ENCODE assay signal across 1 cellular context in the genomic region with DNA sequence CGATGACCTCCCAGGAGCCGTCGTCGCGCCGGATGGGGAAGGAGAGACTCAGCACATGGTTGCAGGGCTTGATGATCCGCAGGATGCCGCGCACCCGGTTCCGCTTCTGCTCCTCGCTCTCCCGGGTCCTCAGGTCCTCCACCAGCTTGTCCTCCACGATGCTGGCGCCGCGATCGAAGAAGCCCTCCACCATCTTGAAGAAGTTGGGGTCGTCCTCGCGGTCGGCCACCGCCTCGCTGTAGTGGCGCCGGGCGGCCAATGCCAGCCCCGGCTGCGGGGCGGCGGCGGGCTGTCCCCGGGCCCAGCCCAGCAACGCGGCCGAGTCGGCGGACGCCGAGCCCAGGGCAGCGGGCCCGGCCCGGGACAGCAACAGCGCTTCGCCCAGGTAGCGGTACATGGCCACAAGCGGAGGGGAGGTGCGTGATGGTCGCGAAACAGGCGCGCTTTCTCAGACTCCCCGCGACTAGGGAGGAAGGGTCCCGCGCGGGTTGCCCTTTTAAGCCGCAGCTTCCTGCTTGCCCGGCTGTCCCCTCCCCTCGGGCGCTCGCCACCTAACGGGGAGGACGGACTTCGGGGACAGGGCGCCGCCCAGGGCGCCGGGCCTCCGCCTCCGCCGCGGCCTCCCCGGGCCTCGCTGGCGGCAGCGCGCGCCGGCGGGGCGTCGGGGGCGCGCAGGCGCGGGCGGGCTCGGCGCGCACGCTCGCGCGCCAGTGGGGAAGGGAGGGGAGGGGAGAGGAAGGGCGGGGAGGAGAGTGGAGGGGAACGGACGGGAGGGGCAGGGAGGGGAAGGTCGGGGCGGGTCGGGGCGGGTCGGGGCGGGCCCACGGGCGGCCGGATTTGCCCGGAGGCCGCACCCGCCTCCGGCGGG.
A peak's percentile ranks its signal among the peaks of the same experiment; 100 is the strongest.
TF ChIP-seq lines count a peak whose summit lies in the region.

A gene (minus strand): TSS at position 471 of the 868 bp plus-strand sequence. CDS start 74 bp downstream, at position 397.
A gene with protein sequence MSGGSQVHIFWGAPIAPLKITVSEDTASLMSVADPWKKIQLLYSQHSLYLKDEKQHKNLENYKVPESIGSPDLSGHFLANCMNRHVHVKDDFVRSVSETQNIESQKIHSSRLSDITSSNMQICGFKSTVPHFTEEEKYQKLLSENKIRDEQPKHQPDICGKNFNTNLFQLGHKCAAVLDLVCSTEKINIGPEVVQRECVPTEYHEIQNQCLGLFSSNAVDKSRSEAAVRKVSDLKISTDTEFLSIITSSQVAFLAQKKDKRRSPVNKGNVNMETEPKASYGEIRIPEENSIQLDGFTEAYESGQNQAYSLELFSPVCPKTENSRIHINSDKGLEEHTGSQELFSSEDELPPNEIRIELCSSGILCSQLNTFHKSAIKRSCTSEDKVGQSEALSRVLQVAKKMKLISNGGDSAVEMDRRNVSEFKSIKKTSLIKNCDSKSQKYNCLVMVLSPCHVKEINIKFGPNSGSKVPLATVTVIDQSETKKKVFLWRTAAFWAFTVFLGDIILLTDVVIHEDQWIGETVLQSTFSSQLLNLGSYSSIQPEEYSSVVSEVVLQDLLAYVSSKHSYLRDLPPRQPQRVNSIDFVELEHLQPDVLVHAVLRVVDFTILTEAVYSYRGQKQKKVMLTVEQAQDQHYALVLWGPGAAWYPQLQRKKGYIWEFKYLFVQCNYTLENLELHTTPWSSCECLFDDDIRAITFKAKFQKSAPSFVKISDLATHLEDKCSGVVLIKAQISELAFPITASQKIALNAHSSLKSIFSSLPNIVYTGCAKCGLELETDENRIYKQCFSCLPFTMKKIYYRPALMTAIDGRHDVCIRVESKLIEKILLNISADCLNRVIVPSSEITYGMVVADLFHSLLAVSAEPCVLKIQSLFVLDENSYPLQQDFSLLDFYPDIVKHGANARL (plus strand): TSS at position 834 of the 868 bp plus-strand sequence. CDS start 56,149 bp downstream, outside the sequence.

TF ChIP-seq in K562, 482 proteins besides CTCF, POLR2A, EP300 and RAD21 (continued from another document and continues in another):
- TF ChIP-seq, protein P1, sequence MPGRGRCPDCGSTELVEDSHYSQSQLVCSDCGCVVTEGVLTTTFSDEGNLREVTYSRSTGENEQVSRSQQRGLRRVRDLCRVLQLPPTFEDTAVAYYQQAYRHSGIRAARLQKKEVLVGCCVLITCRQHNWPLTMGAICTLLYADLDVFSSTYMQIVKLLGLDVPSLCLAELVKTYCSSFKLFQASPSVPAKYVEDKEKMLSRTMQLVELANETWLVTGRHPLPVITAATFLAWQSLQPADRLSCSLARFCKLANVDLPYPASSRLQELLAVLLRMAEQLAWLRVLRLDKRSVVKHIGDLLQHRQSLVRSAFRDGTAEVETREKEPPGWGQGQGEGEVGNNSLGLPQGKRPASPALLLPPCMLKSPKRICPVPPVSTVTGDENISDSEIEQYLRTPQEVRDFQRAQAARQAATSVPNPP (IDR thresholded peaks at IDR 0.05; ENCODE audit: borderline replicate concordance, insufficient read depth, insufficient read length): no peak
- TF ChIP-seq, protein P2, sequence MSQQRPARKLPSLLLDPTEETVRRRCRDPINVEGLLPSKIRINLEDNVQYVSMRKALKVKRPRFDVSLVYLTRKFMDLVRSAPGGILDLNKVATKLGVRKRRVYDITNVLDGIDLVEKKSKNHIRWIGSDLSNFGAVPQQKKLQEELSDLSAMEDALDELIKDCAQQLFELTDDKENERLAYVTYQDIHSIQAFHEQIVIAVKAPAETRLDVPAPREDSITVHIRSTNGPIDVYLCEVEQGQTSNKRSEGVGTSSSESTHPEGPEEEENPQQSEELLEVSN (IDR thresholded peaks at IDR 0.05; ENCODE audit: borderline replicate concordance in 1 of 2, extremely low read depth in 1 of 2, insufficient read depth in 1 of 2, insufficient read length in 1 of 2, low read depth in 1 of 2, low read length in 1 of 2, poor library complexity in 1 of 2, severe bottlenecking in 1 of 2): peak; percentile 3 to 31
- no peak for TF ChIP-seq XRCC5 (IDR thresholded peaks at IDR 0.05; ENCODE audit: low read depth, low read length)
- peak; percentile 57 for TF ChIP-seq CCNT2 (IDR thresholded peaks at IDR 0.05; ENCODE audit: borderline replicate concordance, extremely low read depth, insufficient read length, low read depth, low read length)
- TF ChIP-seq, protein P3, sequence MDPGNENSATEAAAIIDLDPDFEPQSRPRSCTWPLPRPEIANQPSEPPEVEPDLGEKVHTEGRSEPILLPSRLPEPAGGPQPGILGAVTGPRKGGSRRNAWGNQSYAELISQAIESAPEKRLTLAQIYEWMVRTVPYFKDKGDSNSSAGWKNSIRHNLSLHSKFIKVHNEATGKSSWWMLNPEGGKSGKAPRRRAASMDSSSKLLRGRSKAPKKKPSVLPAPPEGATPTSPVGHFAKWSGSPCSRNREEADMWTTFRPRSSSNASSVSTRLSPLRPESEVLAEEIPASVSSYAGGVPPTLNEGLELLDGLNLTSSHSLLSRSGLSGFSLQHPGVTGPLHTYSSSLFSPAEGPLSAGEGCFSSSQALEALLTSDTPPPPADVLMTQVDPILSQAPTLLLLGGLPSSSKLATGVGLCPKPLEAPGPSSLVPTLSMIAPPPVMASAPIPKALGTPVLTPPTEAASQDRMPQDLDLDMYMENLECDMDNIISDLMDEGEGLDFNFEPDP (CRISPR knock-in tag; IDR thresholded peaks at IDR 0.05): no peak
- TF ChIP-seq ZNF253 (CRISPR knock-in tag; conservative IDR thresholded peaks at IDR 0.05): no peak
- TF ChIP-seq PURB (CRISPR knock-in tag; IDR thresholded peaks at IDR 0.05; ENCODE audit: low read depth): no peak
- peak in 2 of 3 experiments; percentile 37 to 49 for TF ChIP-seq YY1 (IDR thresholded peaks at IDR 0.05; ENCODE audit: borderline replicate concordance in 1 of 3, control insufficient read depth in 1 of 3, extremely low read depth in 1 of 3, insufficient read depth in 3 of 3, insufficient read length in 1 of 3, insufficient replicate concordance in 2 of 3, low read depth in 1 of 3, low read length in 2 of 3)
- TF ChIP-seq ZNF133 (CRISPR knock-in tag; IDR thresholded peaks at IDR 0.05): no peak
- no peak for TF ChIP-seq PCBP1 (IDR thresholded peaks at IDR 0.05; ENCODE audit: low read depth, low read length, poor library complexity, severe bottlenecking)
- peak; percentile 92 for TF ChIP-seq L3MBTL2 (IDR thresholded peaks at IDR 0.05)
- TF ChIP-seq BRD9 (IDR thresholded peaks at IDR 0.05; ENCODE audit: low read depth, partially characterized antibody): no peak
- TF ChIP-seq ZSCAN32 (CRISPR knock-in tag; IDR thresholded peaks at IDR 0.05): no peak
- TF ChIP-seq, protein P4, sequence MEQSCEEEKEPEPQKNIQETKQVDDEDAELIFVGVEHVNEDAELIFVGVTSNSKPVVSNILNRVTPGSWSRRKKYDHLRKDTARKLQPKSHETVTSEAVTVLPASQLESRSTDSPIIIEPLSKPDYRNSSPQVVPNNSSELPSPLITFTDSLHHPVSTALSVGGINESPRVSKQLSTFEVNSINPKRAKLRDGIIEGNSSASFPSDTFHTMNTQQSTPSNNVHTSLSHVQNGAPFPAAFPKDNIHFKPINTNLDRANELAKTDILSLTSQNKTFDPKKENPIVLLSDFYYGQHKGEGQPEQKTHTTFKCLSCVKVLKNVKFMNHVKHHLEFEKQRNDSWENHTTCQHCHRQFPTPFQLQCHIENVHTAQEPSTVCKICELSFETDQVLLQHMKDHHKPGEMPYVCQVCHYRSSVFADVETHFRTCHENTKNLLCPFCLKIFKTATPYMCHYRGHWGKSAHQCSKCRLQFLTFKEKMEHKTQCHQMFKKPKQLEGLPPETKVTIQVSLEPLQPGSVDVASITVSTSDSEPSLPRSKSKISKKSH (CRISPR knock-in tag; IDR thresholded peaks at IDR 0.05): no peak
- TF ChIP-seq, protein P5, sequence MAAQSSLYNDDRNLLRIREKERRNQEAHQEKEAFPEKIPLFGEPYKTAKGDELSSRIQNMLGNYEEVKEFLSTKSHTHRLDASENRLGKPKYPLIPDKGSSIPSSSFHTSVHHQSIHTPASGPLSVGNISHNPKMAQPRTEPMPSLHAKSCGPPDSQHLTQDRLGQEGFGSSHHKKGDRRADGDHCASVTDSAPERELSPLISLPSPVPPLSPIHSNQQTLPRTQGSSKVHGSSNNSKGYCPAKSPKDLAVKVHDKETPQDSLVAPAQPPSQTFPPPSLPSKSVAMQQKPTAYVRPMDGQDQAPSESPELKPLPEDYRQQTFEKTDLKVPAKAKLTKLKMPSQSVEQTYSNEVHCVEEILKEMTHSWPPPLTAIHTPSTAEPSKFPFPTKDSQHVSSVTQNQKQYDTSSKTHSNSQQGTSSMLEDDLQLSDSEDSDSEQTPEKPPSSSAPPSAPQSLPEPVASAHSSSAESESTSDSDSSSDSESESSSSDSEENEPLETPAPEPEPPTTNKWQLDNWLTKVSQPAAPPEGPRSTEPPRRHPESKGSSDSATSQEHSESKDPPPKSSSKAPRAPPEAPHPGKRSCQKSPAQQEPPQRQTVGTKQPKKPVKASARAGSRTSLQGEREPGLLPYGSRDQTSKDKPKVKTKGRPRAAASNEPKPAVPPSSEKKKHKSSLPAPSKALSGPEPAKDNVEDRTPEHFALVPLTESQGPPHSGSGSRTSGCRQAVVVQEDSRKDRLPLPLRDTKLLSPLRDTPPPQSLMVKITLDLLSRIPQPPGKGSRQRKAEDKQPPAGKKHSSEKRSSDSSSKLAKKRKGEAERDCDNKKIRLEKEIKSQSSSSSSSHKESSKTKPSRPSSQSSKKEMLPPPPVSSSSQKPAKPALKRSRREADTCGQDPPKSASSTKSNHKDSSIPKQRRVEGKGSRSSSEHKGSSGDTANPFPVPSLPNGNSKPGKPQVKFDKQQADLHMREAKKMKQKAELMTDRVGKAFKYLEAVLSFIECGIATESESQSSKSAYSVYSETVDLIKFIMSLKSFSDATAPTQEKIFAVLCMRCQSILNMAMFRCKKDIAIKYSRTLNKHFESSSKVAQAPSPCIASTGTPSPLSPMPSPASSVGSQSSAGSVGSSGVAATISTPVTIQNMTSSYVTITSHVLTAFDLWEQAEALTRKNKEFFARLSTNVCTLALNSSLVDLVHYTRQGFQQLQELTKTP (IDR thresholded peaks at IDR 0.05; ENCODE audit: low read depth in 1 of 2, partially characterized antibody in 2 of 2): no peak
- no peak for TF ChIP-seq ZNF707 (CRISPR knock-in tag; conservative IDR thresholded peaks at IDR 0.05)
- no peak for TF ChIP-seq CEBPG (CRISPR knock-in tag; IDR thresholded peaks at IDR 0.05)
- no peak for TF ChIP-seq CEBPG (tag; conservative IDR thresholded peaks at IDR 0.05 in 1 of 2, IDR thresholded peaks at IDR 0.05 in 1 of 2)
- no peak; a peak in 1 of 4 replicates for TF ChIP-seq NRF1 (conservative IDR thresholded peaks at IDR 0.05 in 1 of 2, IDR thresholded peaks at IDR 0.05 in 1 of 2)
- TF ChIP-seq, protein P6, sequence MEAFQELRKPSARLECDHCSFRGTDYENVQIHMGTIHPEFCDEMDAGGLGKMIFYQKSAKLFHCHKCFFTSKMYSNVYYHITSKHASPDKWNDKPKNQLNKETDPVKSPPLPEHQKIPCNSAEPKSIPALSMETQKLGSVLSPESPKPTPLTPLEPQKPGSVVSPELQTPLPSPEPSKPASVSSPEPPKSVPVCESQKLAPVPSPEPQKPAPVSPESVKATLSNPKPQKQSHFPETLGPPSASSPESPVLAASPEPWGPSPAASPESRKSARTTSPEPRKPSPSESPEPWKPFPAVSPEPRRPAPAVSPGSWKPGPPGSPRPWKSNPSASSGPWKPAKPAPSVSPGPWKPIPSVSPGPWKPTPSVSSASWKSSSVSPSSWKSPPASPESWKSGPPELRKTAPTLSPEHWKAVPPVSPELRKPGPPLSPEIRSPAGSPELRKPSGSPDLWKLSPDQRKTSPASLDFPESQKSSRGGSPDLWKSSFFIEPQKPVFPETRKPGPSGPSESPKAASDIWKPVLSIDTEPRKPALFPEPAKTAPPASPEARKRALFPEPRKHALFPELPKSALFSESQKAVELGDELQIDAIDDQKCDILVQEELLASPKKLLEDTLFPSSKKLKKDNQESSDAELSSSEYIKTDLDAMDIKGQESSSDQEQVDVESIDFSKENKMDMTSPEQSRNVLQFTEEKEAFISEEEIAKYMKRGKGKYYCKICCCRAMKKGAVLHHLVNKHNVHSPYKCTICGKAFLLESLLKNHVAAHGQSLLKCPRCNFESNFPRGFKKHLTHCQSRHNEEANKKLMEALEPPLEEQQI (IDR thresholded peaks at IDR 0.05): no peak
- TF ChIP-seq ETS2 (tag; IDR thresholded peaks at IDR 0.05; ENCODE audit: borderline replicate concordance, poor library complexity, severe bottlenecking): no peak
- no peak for TF ChIP-seq SREBF2 (CRISPR knock-in tag; IDR thresholded peaks at IDR 0.05)
- TF ChIP-seq, protein P7, sequence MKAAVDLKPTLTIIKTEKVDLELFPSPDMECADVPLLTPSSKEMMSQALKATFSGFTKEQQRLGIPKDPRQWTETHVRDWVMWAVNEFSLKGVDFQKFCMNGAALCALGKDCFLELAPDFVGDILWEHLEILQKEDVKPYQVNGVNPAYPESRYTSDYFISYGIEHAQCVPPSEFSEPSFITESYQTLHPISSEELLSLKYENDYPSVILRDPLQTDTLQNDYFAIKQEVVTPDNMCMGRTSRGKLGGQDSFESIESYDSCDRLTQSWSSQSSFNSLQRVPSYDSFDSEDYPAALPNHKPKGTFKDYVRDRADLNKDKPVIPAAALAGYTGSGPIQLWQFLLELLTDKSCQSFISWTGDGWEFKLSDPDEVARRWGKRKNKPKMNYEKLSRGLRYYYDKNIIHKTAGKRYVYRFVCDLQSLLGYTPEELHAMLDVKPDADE (conservative IDR thresholded peaks at IDR 0.05; ENCODE audit: control insufficient read depth, low read depth, low read length): no peak
- TF ChIP-seq CBX3 (IDR thresholded peaks at IDR 0.05; ENCODE audit: borderline replicate concordance in 1 of 2, low read length in 2 of 2): no peak
- TF ChIP-seq SRF (CRISPR knock-in tag; IDR thresholded peaks at IDR 0.05): 0 out of 4 replicates have a peak, but pooled peaks of 1 of the 2 experiments have one; percentile 8
- TF ChIP-seq CHD2 (IDR thresholded peaks at IDR 0.05; ENCODE audit: low read depth, low read length): no peak
- no peak for TF ChIP-seq TGIF2 (CRISPR knock-in tag; IDR thresholded peaks at IDR 0.05)
- no peak for TF ChIP-seq FUS (optimal IDR thresholded peaks at IDR 0.05; ENCODE audit: low read depth, low read length)
- no peak for TF ChIP-seq NR2C2 (CRISPR knock-in tag; IDR thresholded peaks at IDR 0.05)
- TF ChIP-seq NR2C2 (tag; IDR thresholded peaks at IDR 0.05): 0 out of 2 replicates have a peak, but pooled peaks have one; percentile 23
- TF ChIP-seq TEAD1 (CRISPR knock-in tag; IDR thresholded peaks at IDR 0.05): no peak
- TF ChIP-seq, protein P8, sequence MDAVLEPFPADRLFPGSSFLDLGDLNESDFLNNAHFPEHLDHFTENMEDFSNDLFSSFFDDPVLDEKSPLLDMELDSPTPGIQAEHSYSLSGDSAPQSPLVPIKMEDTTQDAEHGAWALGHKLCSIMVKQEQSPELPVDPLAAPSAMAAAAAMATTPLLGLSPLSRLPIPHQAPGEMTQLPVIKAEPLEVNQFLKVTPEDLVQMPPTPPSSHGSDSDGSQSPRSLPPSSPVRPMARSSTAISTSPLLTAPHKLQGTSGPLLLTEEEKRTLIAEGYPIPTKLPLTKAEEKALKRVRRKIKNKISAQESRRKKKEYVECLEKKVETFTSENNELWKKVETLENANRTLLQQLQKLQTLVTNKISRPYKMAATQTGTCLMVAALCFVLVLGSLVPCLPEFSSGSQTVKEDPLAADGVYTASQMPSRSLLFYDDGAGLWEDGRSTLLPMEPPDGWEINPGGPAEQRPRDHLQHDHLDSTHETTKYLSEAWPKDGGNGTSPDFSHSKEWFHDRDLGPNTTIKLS (IDR thresholded peaks at IDR 0.05; ENCODE audit: borderline replicate concordance, low read depth): peak; percentile 33; the same call in 1 of the 2 replicates
- TF ChIP-seq, protein P9, sequence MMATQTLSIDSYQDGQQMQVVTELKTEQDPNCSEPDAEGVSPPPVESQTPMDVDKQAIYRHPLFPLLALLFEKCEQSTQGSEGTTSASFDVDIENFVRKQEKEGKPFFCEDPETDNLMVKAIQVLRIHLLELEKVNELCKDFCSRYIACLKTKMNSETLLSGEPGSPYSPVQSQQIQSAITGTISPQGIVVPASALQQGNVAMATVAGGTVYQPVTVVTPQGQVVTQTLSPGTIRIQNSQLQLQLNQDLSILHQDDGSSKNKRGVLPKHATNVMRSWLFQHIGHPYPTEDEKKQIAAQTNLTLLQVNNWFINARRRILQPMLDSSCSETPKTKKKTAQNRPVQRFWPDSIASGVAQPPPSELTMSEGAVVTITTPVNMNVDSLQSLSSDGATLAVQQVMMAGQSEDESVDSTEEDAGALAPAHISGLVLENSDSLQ (IDR thresholded peaks at IDR 0.05): no peak
- TF ChIP-seq ELF1 (tag; IDR thresholded peaks at IDR 0.05): peak; percentile 71
